11 cellular contexts compared by ENCODE assay signal in genomic region chr10:119375574-119376265, GRCh38.
A peak's percentile ranks its signal among the peaks of the same experiment; 100 is the strongest.
DNase-seq lines count a peak whose midpoint lies in the region; ATAC-seq, FAIRE-seq and TF ChIP-seq lines count a peak whose summit lies in the region.
"Had no signal": no experiment of that assay in that cellular context is flagged by ENCODE, and none has a peak within 500 bp of the region (broad histone marks: within the 10 kb centered on the region; RNA-seq: fewer than 3 reads in every experiment).

No MANE protein-coding gene starts in this region.

- H3K9me2 ChIP-seq in GM23248 (ENCODE audit: insufficient read depth), result no peaks in the 10 kb centered on the region

- H3K4me3 ChIP-seq in GM23248, result no peak overlapping the region
- H3K4me3 ChIP-seq in astrocyte of the spinal cord (ENCODE audit: low read depth, low read length), result no peak overlapping the region
- no peak overlapping the region for H3K4me3 ChIP-seq in right atrium auricular region
- no peak overlapping the region for H3K4me3 ChIP-seq in small intestine (ENCODE audit: low read depth in 1 of 2, low read length in 2 of 2)

- TF ChIP-seq CTCF in astrocyte of the spinal cord (IDR thresholded peaks at IDR 0.05; ENCODE audit: low read depth, low read length), result no peak
- no peak for TF ChIP-seq CTCF in right atrium auricular region (IDR thresholded peaks at IDR 0.05)
- TF ChIP-seq CTCF in progenitor cell of endocrine pancreas (IDR thresholded peaks at IDR 0.05; ENCODE audit: unreplicated experiment), result no peak
- no peak for TF ChIP-seq CTCF in WTC11 (IDR thresholded peaks at IDR 0.05)

- H3K4me3 Mint-ChIP-seq in progenitor cell of endocrine pancreas (ENCODE audit: low read depth), result no peak overlapping the region
- H3K4me3 Mint-ChIP-seq in WTC11, result no peak overlapping the region
- H3K4me3 Mint-ChIP-seq: activated naive CD4-positive, alpha-beta T cell treated with anti-CD3 and anti-CD28 coated beads, Interleukin-2, amount 50 U/mL, for 24 hours had no signal

- no peak overlapping the region for H3K27ac Mint-ChIP-seq in progenitor cell of endocrine pancreas
- H3K27ac Mint-ChIP-seq in WTC11, result no peak overlapping the region
- H3K27ac Mint-ChIP-seq: activated naive CD4-positive, alpha-beta T cell treated with anti-CD3 and anti-CD28 coated beads, Interleukin-2, amount 50 U/mL, for 24 hours had no signal

- H3K27ac ChIP-seq in GM23248, result peak overlapping the region; percentile 10; the same call in 1 of the 2 replicates
- peak overlapping the region; percentile 67 to 68 for H3K27ac ChIP-seq in right atrium auricular region
- H3K27ac ChIP-seq in small intestine (ENCODE audit: low read depth in 1 of 2, low read length in 1 of 2), result peak overlapping the region in 1 of 2 donors; percentile 22

- POLR2A ChIA-PET in WTC11 (lab: Charles Lee), result no interaction called here

- no peak overlapping the region for H2AFZ ChIP-seq in GM23248

- 49 to 64% methylated on average over 4 to 7 of the region's 7 CpGs for WGBS in GM23248 (ENCODE audit: low coverage in 1 of 2, low lambda C conversion rate in 2 of 2, missing lambda C conversion rate in 2 of 2), 2 experiments
- WGBS in small intestine, 3 donors, result 30 to 54% (median 52%) methylated on average over 7 of the region's 7 CpGs

- H3K4me2 ChIP-seq in GM23248 (ENCODE audit: unreplicated experiment), result no peak overlapping the region

- H3K27me3 Mint-ChIP-seq in progenitor cell of endocrine pancreas, result no peaks in the 10 kb centered on the region
- no peaks in the 10 kb centered on the region; the same call in 1 of the 2 replicates for H3K27me3 Mint-ChIP-seq in WTC11 (ENCODE audit: low read depth)
- H3K27me3 Mint-ChIP-seq: activated naive CD4-positive, alpha-beta T cell treated with anti-CD3 and anti-CD28 coated beads, Interleukin-2, amount 50 U/mL, for 24 hours had no signal

- CTCF ChIA-PET in WTC11 (lab: Charles Lee), result interaction anchor here (1.6 kb wide), 1 partner anchor 176 kb away, joined by 3 read pairs; no protein-coding TSS in a partner anchor

- H3K9me3 Mint-ChIP-seq in progenitor cell of endocrine pancreas (ENCODE audit: low read depth) (no peaks in the 10 kb centered on the region), WTC11 (no peaks in the 10 kb centered on the region)
- H3K9me3 Mint-ChIP-seq: activated naive CD4-positive, alpha-beta T cell treated with anti-CD3 and anti-CD28 coated beads, Interleukin-2, amount 50 U/mL, for 24 hours had no signal

- DNase-seq in GM23248 (peak; percentile 24), astrocyte of the spinal cord (ENCODE audit: low read depth, low spot score) (peak; percentile 9), right atrium auricular region (ENCODE audit: low spot score) (no peak), small intestine (peak; percentile 15), progenitor cell of endocrine pancreas (ENCODE audit: low spot score, unreplicated experiment) (no peak), WTC11 (ENCODE audit: low spot score) (no peak)
- DNase-seq in activated CD4-positive, alpha-beta T cell treated with anti-CD3 and anti-CD28 coated beads for 4 hours, result no peak
- DNase-seq: NCI-H446 treated with DMSO at 0.1 percent for 48 hours had no signal

- ATAC-seq in GM21717 (IDR thresholded peaks at IDR 0.05; ENCODE audit: unreplicated experiment) (no peak), WTC11 (no peak)

- H3K4me1 Mint-ChIP-seq in progenitor cell of endocrine pancreas (ENCODE audit: low read depth), result peaks cover 9% of the 10 kb centered on the region
- 0 out of 2 replicates have a peak, but pooled peaks cover 3% of the 10 kb centered on the region for H3K4me1 Mint-ChIP-seq in WTC11

- H3K36me3 Mint-ChIP-seq in progenitor cell of endocrine pancreas (ENCODE audit: insufficient read depth), result no peaks in the 10 kb centered on the region
- no peaks in the 10 kb centered on the region for H3K36me3 Mint-ChIP-seq in WTC11

- H3K36me3 ChIP-seq in GM23248 (ENCODE audit: low read depth), result no peaks in the 10 kb centered on the region
- no peaks in the 10 kb centered on the region for H3K36me3 ChIP-seq in right atrium auricular region
- H3K36me3 ChIP-seq in small intestine (ENCODE audit: control insufficient read depth in 2 of 2, insufficient read depth in 2 of 2, low read length in 2 of 2), result no peaks in the 10 kb centered on the region

- FAIRE-seq in small intestine (lab: Jason Lieb, UNC), result no peak
- FAIRE-seq: keratinocyte had no signal

- no peaks in the 10 kb centered on the region for H4K20me1 ChIP-seq in GM23248 (ENCODE audit: insufficient read depth)

- peaks cover 22% of the 10 kb centered on the region for H3K4me1 ChIP-seq in GM23248 (ENCODE audit: insufficient read depth)
- peaks cover 0 to 71% of the 10 kb centered on the region in 2 donors for H3K4me1 ChIP-seq in right atrium auricular region
- no peaks in the 10 kb centered on the region for H3K4me1 ChIP-seq in small intestine (ENCODE audit: control insufficient read depth in 2 of 2, insufficient read depth in 1 of 2, low read depth in 1 of 2, low read length in 1 of 2)

- in situ Hi-C loops in GM23248 (cut with MboI), result no loop called here
- in situ Hi-C loops in astrocyte of the spinal cord (cut with HindIII; ENCODE audit: low sequenced_read_pairs), result no loop called here

- H3K27me3 ChIP-seq in GM23248 (replicated peaks; ENCODE audit: insufficient read depth), result no peaks in the 10 kb centered on the region
- no peaks in the 10 kb centered on the region for H3K27me3 ChIP-seq in right atrium auricular region
- H3K27me3 ChIP-seq in small intestine (ENCODE audit: control insufficient read depth in 2 of 2, insufficient read depth in 2 of 2, low read length in 2 of 2), result no peaks in the 10 kb centered on the region

- H3K79me2 ChIP-seq in GM23248 (ENCODE audit: insufficient read depth), result no peaks in the 10 kb centered on the region

- H3K9me3 ChIP-seq in GM23248 (ENCODE audit: low read depth) (no peaks in the 10 kb centered on the region), right atrium auricular region (no peaks in the 10 kb centered on the region), small intestine (ENCODE audit: control insufficient read depth, low read depth) (no peaks in the 10 kb centered on the region)

- peaks cover 20% of the 10 kb centered on the region for H3F3A ChIP-seq in GM23248 (ENCODE audit: insufficient read depth)

- H3K9ac ChIP-seq in GM23248, result no peak overlapping the region

TF ChIP-seq in WTC11, 78 proteins besides CTCF, POLR2A, EP300 and RAD21:
- no peak for TF ChIP-seq ZNF281 (CRISPR knock-in tag; IDR thresholded peaks at IDR 0.05)

Comparison
In these comparisons a context has a peak if more than half of its experiments do, and no peak if none do; other contexts are left out.
1. DNase-seq: peak in GM23248 (single experiment), astrocyte of the spinal cord (single experiment) and small intestine (single experiment); none in right atrium auricular region (single experiment), progenitor cell of endocrine pancreas (single experiment), WTC11 (single experiment) and activated CD4-positive, alpha-beta T cell treated with anti-CD3 and anti-CD28 coated beads for 4 hours (0 of 2).